ENCODE assay signal across 8 cellular contexts in genomic region chr6:163355471-163355991, GRCh38. TPM values are rescaled to one million over a fixed set of nuclear protein-coding genes. Genes with fewer than 3 reads are reported as not detected.
DNase-seq lines count a peak whose midpoint lies in the region; ATAC-seq and TF ChIP-seq lines count a peak whose summit lies in the region.

No MANE protein-coding gene starts in this region.

- H4K20me1 ChIP-seq in osteoblast (ENCODE audit: insufficient read depth, low read length), result no peaks in the 10 kb centered on the region

- no peak for TF ChIP-seq CTCF in NB4 (IDR thresholded peaks at IDR 0.05; ENCODE audit: low read depth, low read length)
- no peak for TF ChIP-seq CTCF in fibroblast of mammary gland (conservative IDR thresholded peaks at IDR 0.05; ENCODE audit: control insufficient read depth, insufficient read depth, low read depth, low read length)
- no peak for TF ChIP-seq CTCF in osteoblast (IDR thresholded peaks at IDR 0.05; ENCODE audit: extremely low read depth, low read depth, low read length)
- no peak for TF ChIP-seq CTCF in WERI-Rb-1 (IDR thresholded peaks at IDR 0.05; ENCODE audit: low read depth, low read length)

- H3K27me3 ChIP-seq in osteoblast (ENCODE audit: insufficient read depth, low read length) (no peaks in the 10 kb centered on the region), WERI-Rb-1 (ENCODE audit: insufficient read depth, low read depth, severe bottlenecking) (no peaks in the 10 kb centered on the region)

- ATAC-seq in GM21717 (IDR thresholded peaks at IDR 0.05; ENCODE audit: unreplicated experiment), result peak; percentile 56

- peaks cover 20% of the 10 kb centered on the region for H3K4me1 ChIP-seq in osteoblast (ENCODE audit: insufficient read depth, low read length)

- peak overlapping the region; percentile 60 for H3K4me3 ChIP-seq in NB4 (ENCODE audit: low read depth, low read length)
- peak overlapping the region; percentile 17 for H3K4me3 ChIP-seq in fibroblast of mammary gland (ENCODE audit: control insufficient read depth, low read depth, low read length)
- peak overlapping the region; percentile 60 for H3K4me3 ChIP-seq in osteoblast (ENCODE audit: insufficient read depth, low read length)
- H3K4me3 ChIP-seq in WERI-Rb-1 (ENCODE audit: low read depth, low read length), result no peak overlapping the region

- peak overlapping the region; percentile 89 for H3K4me2 ChIP-seq in osteoblast (ENCODE audit: insufficient read depth, low read length)

- H2AFZ ChIP-seq in osteoblast (ENCODE audit: low read length), result peak overlapping the region; percentile 98

- TF ChIP-seq POLR2A in NB4 (IDR thresholded peaks at IDR 0.05; ENCODE audit: extremely low read depth, insufficient read length), result no peak

- H3K36me3 ChIP-seq in osteoblast (ENCODE audit: insufficient read depth, low read length) (no peaks in the 10 kb centered on the region), WERI-Rb-1 (no peaks in the 10 kb centered on the region)

- peak; percentile 88 for DNase-seq in NB4 (ENCODE audit: low read depth)
- peak; percentile 81 for DNase-seq in fibroblast of mammary gland (ENCODE audit: low read depth)
- peak; percentile 89 for DNase-seq in osteoblast (ENCODE audit: insufficient read length, low spot score, missing footprints)
- no peak for DNase-seq in NCI-H2196 treated with DMSO at 0.1 percent for 48 hours (lab: John Stamatoyannopoulos, UW; ENCODE audit: unreplicated experiment)
- no peak for DNase-seq in WERI-Rb-1
- no peak for DNase-seq in activated CD8-positive, alpha-beta memory T cell treated with anti-CD3 and anti-CD28 coated beads, Interleukin-2, amount 50 U/mL, for 48 hours
- no peak for DNase-seq in HuH-7 (ENCODE audit: low spot score)

- H3K27ac ChIP-seq in osteoblast (ENCODE audit: low read depth, low read length) (peak overlapping the region; percentile 76), WERI-Rb-1 (no peak overlapping the region)

- H3K9me3 ChIP-seq in osteoblast (ENCODE audit: low read depth, low read length) (no peaks in the 10 kb centered on the region), WERI-Rb-1 (ENCODE audit: severe bottlenecking) (no peaks in the 10 kb centered on the region)

- no peaks in the 10 kb centered on the region for H3K79me2 ChIP-seq in osteoblast (ENCODE audit: insufficient read depth, low read length)

RNA-seq across cellular contexts. Expression of gene QKI, which starts 59.0 kb away (rescaled TPM):
- total RNA-seq in osteoblast, result 205 and 212 TPM in 2 replicates

Comparison
In these comparisons a context has a peak if more than half of its experiments do, and no peak if none do; other contexts are left out.
1. DNase-seq: peak in NB4 (single experiment), fibroblast of mammary gland (single experiment) and osteoblast (single experiment); none in NCI-H2196 treated with DMSO at 0.1 percent for 48 hours (single experiment), WERI-Rb-1 (single experiment), activated CD8-positive, alpha-beta memory T cell treated with anti-CD3 and anti-CD28 coated beads, Interleukin-2, amount 50 U/mL, for 48 hours (single experiment) and HuH-7 (single experiment).